In the genomic region with DNA sequence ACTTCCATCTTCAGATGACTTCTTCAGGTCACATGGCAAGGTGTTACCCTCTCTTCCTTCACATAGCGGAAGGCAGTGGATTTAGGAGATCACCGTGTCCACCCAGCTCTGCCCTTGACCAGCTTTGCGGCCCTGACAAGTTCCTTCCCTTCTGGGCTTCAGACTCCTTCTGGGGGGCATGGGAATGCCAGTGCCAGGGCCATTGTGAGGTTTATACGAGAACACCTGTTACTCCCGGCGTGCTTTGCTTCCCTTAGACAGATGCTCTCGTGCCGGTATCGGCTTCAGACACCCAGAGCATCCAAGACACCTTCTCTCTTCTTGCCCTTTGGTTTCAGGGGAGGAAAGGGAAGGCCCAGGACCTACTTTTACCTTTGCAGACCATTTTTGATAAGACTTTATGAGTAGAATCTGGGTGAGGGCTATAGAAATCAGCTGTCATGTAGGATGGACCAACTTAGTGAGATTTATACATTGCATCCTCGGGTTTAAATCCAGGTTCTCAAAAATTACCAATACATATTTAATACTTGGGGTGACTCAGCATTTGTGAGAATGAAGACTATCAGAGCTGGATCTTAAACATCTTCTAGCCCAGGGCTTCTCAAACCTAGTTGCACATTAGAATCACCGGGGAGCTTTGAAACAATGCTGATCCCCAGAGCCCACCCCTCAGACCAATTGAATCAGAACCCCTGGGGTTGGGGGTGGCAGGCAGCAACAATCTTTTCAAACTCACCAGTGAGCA, we compare ENCODE assay signal across 19 cellular contexts.
DNase-seq lines count a peak whose midpoint lies in the region; ATAC-seq and TF ChIP-seq lines count a peak whose summit lies in the region.
"Had no signal": no experiment of that assay in that cellular context is flagged by ENCODE, and none has a peak within 500 bp of the region (broad histone marks: within the 10 kb centered on the region; RNA-seq: fewer than 3 reads in every experiment).

No MANE protein-coding gene starts in this region.

- H3K4me3 ChIP-seq in spleen = no peak overlapping the region

- peaks cover 11% of the 10 kb centered on the region for H3K27me3 Mint-ChIP-seq in activated CD4-positive, alpha-beta T cell treated with anti-CD3 and anti-CD28 coated beads, Interleukin-2, amount 10 ng/mL, durations not matched to agents 7 days and 5 days
- no peaks in the 10 kb centered on the region for H3K27me3 Mint-ChIP-seq in activated CD4-positive, alpha-beta T cell treated with anti-CD3 and anti-CD28 coated beads for 36 hours
- peaks cover 6% of the 10 kb centered on the region; the same call in 1 of the 2 replicates for H3K27me3 Mint-ChIP-seq in HFFc6 (ENCODE audit: insufficient read depth)
- H3K27me3 Mint-ChIP-seq in effector memory CD8-positive, alpha-beta T cell = no peaks in the 10 kb centered on the region

- 86 to 95% (median 89%) methylated on average over 11 of the region's 11 CpGs for WGBS in spleen, 5 donors

- intact Hi-C loops in activated CD4-positive, alpha-beta T cell treated with anti-CD3 and anti-CD28 coated beads for 36 hours (cut with DNase I, micrococcal nuclease) = no loop called here
- intact Hi-C loops in spleen (cut with DNase I; ENCODE audit: low total_unique reads) = no loop called here

- H3K4me3 Mint-ChIP-seq in activated CD4-positive, alpha-beta T cell treated with anti-CD3 and anti-CD28 coated beads, Interleukin-2, amount 10 ng/mL, durations not matched to agents 7 days and 5 days = no peak overlapping the region
- no peak overlapping the region for H3K4me3 Mint-ChIP-seq in activated CD4-positive, alpha-beta T cell treated with anti-CD3 and anti-CD28 coated beads for 36 hours
- H3K4me3 Mint-ChIP-seq in HFFc6 = no peak overlapping the region
- H3K4me3 Mint-ChIP-seq in effector memory CD8-positive, alpha-beta T cell = no peak overlapping the region
- H3K4me3 Mint-ChIP-seq: H9 had no signal

- CTCF ChIA-PET in activated CD4-positive, alpha-beta T cell treated with anti-CD3 and anti-CD28 coated beads, Interleukin-2, amount 10 ng/mL, durations not matched to agents 7 days and 5 days (lab: Charles Lee) = interaction anchor here (1.1 kb wide), 3 partner anchors 8 to 48 kb away, joined by 3 to 7 read pairs (median 4); no protein-coding TSS in a partner anchor
- CTCF ChIA-PET in activated CD4-positive, alpha-beta T cell treated with anti-CD3 and anti-CD28 coated beads for 36 hours (lab: Charles Lee) = interaction anchor here (0.8 to 1.6 kb wide), 6 partner anchors 9 to 141 kb away, joined by 3 to 6 read pairs (median 5); no protein-coding TSS in a partner anchor

- H3K27me3 ChIP-seq in spleen (replicated peaks in 1 of 7) = no peaks in the 10 kb centered on the region
- H3K27me3 ChIP-seq: BE2C had no signal

- peaks cover 0 to 40% (median 0%) of the 10 kb centered on the region in 6 donors for H3K36me3 ChIP-seq in spleen
- H3K36me3 ChIP-seq: BE2C had no signal

- H3K4me1 Mint-ChIP-seq in activated CD4-positive, alpha-beta T cell treated with anti-CD3 and anti-CD28 coated beads, Interleukin-2, amount 10 ng/mL, durations not matched to agents 7 days and 5 days = peaks cover 41% of the 10 kb centered on the region
- H3K4me1 Mint-ChIP-seq in activated CD4-positive, alpha-beta T cell treated with anti-CD3 and anti-CD28 coated beads for 36 hours = peaks cover 20% of the 10 kb centered on the region
- H3K4me1 Mint-ChIP-seq in HFFc6 (ENCODE audit: low read depth) = no peaks in the 10 kb centered on the region
- H3K4me1 Mint-ChIP-seq in effector memory CD8-positive, alpha-beta T cell (ENCODE audit: low read depth in 2 of 2) = peaks cover 41 to 45% of the 10 kb centered on the region in 2 donors

- POLR2A ChIA-PET in activated CD4-positive, alpha-beta T cell treated with anti-CD3 and anti-CD28 coated beads, Interleukin-2, amount 10 ng/mL, durations not matched to agents 7 days and 5 days (lab: Charles Lee) = no interaction called here
- POLR2A ChIA-PET in activated CD4-positive, alpha-beta T cell treated with anti-CD3 and anti-CD28 coated beads for 36 hours (lab: Charles Lee) = no interaction called here

- TF ChIP-seq POLR2A in spleen (IDR thresholded peaks at IDR 0.05) = no peak

- peaks cover 19% of the 10 kb centered on the region for H3K36me3 Mint-ChIP-seq in activated CD4-positive, alpha-beta T cell treated with anti-CD3 and anti-CD28 coated beads, Interleukin-2, amount 10 ng/mL, durations not matched to agents 7 days and 5 days (ENCODE audit: low read depth)
- peaks cover 3% of the 10 kb centered on the region for H3K36me3 Mint-ChIP-seq in activated CD4-positive, alpha-beta T cell treated with anti-CD3 and anti-CD28 coated beads for 36 hours (ENCODE audit: low read depth)
- H3K36me3 Mint-ChIP-seq in HFFc6 (ENCODE audit: low read depth) = no peaks in the 10 kb centered on the region
- H3K36me3 Mint-ChIP-seq in effector memory CD8-positive, alpha-beta T cell (ENCODE audit: insufficient read depth) = peaks cover 14% of the 10 kb centered on the region

- TF ChIP-seq CTCF in HFFc6 (IDR thresholded peaks at IDR 0.05) (no peak), spleen (IDR thresholded peaks at IDR 0.05 in 8 of 11, conservative IDR thresholded peaks at IDR 0.05 in 3 of 11) (no peak)

- no peak for DNase-seq in activated CD4-positive, alpha-beta T cell treated with anti-CD3 and anti-CD28 coated beads, Interleukin-2, amount 10 ng/mL, durations not matched to agents 7 days and 5 days
- DNase-seq in activated CD4-positive, alpha-beta T cell treated with anti-CD3 and anti-CD28 coated beads for 36 hours = no peak
- DNase-seq in HFFc6 = no peak
- no peak for DNase-seq in effector memory CD8-positive, alpha-beta T cell
- peak; percentile 39 for DNase-seq in spleen
- no peak for DNase-seq in UCSD-AML1 (lab: John Stamatoyannopoulos, UW; ENCODE audit: unreplicated experiment)
- DNase-seq in 8988T = no peak
- DNase-seq: BE2C, H9, KG1, NCI-H1417, NCI-H187 treated with DMSO at 0.1 percent for 48 hours, NCI-H2227 treated with DMSO at 0.1 percent for 48 hours, NCI-H510A treated with DMSO at 0.1 percent for 48 hours, NCI-H82, RPMI8226, SIG-M5 had no signal

- H3K27ac Mint-ChIP-seq in activated CD4-positive, alpha-beta T cell treated with anti-CD3 and anti-CD28 coated beads, Interleukin-2, amount 10 ng/mL, durations not matched to agents 7 days and 5 days = peak overlapping the region; percentile 73
- no peak overlapping the region for H3K27ac Mint-ChIP-seq in activated CD4-positive, alpha-beta T cell treated with anti-CD3 and anti-CD28 coated beads for 36 hours
- peak overlapping the region; percentile 26; the same call in 1 of the 2 replicates for H3K27ac Mint-ChIP-seq in HFFc6
- H3K27ac Mint-ChIP-seq in effector memory CD8-positive, alpha-beta T cell = peak overlapping the region; percentile 33 to 53
- H3K27ac Mint-ChIP-seq: H9 had no signal

- H3K27ac ChIP-seq in spleen = no peak overlapping the region
- H3K27ac ChIP-seq: 22Rv1 had no signal

- no peak for ATAC-seq in activated CD4-positive, alpha-beta T cell treated with anti-CD3 and anti-CD28 coated beads for 36 hours
- ATAC-seq in effector memory CD8-positive, alpha-beta T cell (replicated peaks) = no peak
- no peak for ATAC-seq in HG02678 (IDR thresholded peaks at IDR 0.05; ENCODE audit: unreplicated experiment)

- H3K4me1 ChIP-seq in spleen = peaks cover 11 to 31% (median 21%) of the 10 kb centered on the region in 6 donors
- H3K4me1 ChIP-seq: BE2C had no signal

- H3K9me3 ChIP-seq in spleen = no peaks in the 10 kb centered on the region
- H3K9me3 ChIP-seq: BE2C had no signal

- H3K9me3 Mint-ChIP-seq in activated CD4-positive, alpha-beta T cell treated with anti-CD3 and anti-CD28 coated beads, Interleukin-2, amount 10 ng/mL, durations not matched to agents 7 days and 5 days = no peaks in the 10 kb centered on the region
- no peaks in the 10 kb centered on the region for H3K9me3 Mint-ChIP-seq in activated CD4-positive, alpha-beta T cell treated with anti-CD3 and anti-CD28 coated beads for 36 hours (ENCODE audit: low read depth)
- no peaks in the 10 kb centered on the region for H3K9me3 Mint-ChIP-seq in HFFc6
- H3K9me3 Mint-ChIP-seq in effector memory CD8-positive, alpha-beta T cell = no peaks in the 10 kb centered on the region
- H3K9me3 Mint-ChIP-seq: H9 had no signal
